ENCODE assay signal across 8 cellular contexts in genomic region chr3:8324727-8325126, GRCh38.
DNase-seq lines count a peak whose midpoint lies in the region; ATAC-seq and TF ChIP-seq lines count a peak whose summit lies in the region.

No MANE protein-coding gene starts in this region.

- no peak overlapping the region for H2AFZ ChIP-seq in trophoblast cell (ENCODE audit: insufficient read depth, low read length, poor library complexity)

- no CpG with 5 or more reads among the region's 3 CpGs for WGBS in trophoblast cell (ENCODE audit: extremely low coverage, insufficient coverage, insufficient read length)

- no peak overlapping the region for H2BK5ac ChIP-seq in trophoblast cell (ENCODE audit: low read depth, low read length, poor library complexity)

- ATAC-seq in GM21390 (IDR thresholded peaks at IDR 0.05; ENCODE audit: unreplicated experiment) (peak; percentile 79), HG02763 (IDR thresholded peaks at IDR 0.05; ENCODE audit: unreplicated experiment) (no peak)

- no peak overlapping the region for H3K4me2 ChIP-seq in trophoblast cell (ENCODE audit: low read length)

- no peak overlapping the region for H3K23ac ChIP-seq in trophoblast cell (ENCODE audit: low read length)

- no peak overlapping the region for H4K12ac ChIP-seq in trophoblast cell (ENCODE audit: low read depth, low read length)

- no peak overlapping the region for H2BK120ac ChIP-seq in trophoblast cell (ENCODE audit: insufficient read depth, low read length, poor library complexity)

- no peak overlapping the region for H3K4ac ChIP-seq in trophoblast cell (ENCODE audit: low read depth, low read length)

- H3K79me2 ChIP-seq in trophoblast cell (ENCODE audit: control insufficient read depth, insufficient read depth, low read length, poor library complexity), result no peaks in the 10 kb centered on the region

- H4K91ac ChIP-seq in trophoblast cell (ENCODE audit: low read depth, low read length), result no peak overlapping the region

- H3K9me3 ChIP-seq in MG63, result no peaks in the 10 kb centered on the region
- H3K9me3 ChIP-seq in trophoblast cell (ENCODE audit: insufficient read depth, low read depth, low read length), result no peaks in the 10 kb centered on the region

- H3K79me1 ChIP-seq in trophoblast cell (ENCODE audit: low read length), result no peaks in the 10 kb centered on the region

- TF ChIP-seq CTCF in fibroblast of mammary gland (conservative IDR thresholded peaks at IDR 0.05; ENCODE audit: control insufficient read depth, insufficient read depth, low read depth, low read length), result peak; percentile 69

- no peaks in the 10 kb centered on the region for H3K4me1 ChIP-seq in trophoblast cell (ENCODE audit: control insufficient read depth in 1 of 2, insufficient read depth in 2 of 2, low read length in 2 of 2)

- no peak overlapping the region for H2AK5ac ChIP-seq in trophoblast cell (ENCODE audit: low read length)

- H3K36me3 ChIP-seq in MG63 (no peaks in the 10 kb centered on the region), trophoblast cell (ENCODE audit: control insufficient read depth in 1 of 2, insufficient read depth in 2 of 2, low read length in 2 of 2) (no peaks in the 10 kb centered on the region)

- no peak overlapping the region for H3K27ac ChIP-seq in trophoblast cell (ENCODE audit: low read depth, low read length)

- H3K18ac ChIP-seq in trophoblast cell (ENCODE audit: low read length), result no peak overlapping the region

- no peak overlapping the region for H2BK12ac ChIP-seq in trophoblast cell (ENCODE audit: low read length)

- H3K4me3 ChIP-seq in MG63 (no peak overlapping the region), fibroblast of mammary gland (ENCODE audit: control insufficient read depth, low read depth, low read length) (no peak overlapping the region), trophoblast cell (ENCODE audit: low read depth, low read length) (no peak overlapping the region)

- no peak overlapping the region for H3K14ac ChIP-seq in trophoblast cell (ENCODE audit: low read length)

- H3K27me3 ChIP-seq in MG63 (no peaks in the 10 kb centered on the region), trophoblast cell (ENCODE audit: insufficient read depth, low read length) (no peaks in the 10 kb centered on the region)

- DNase-seq in D341Med (ENCODE audit: low spot score) (peak; percentile 72), MG63 (peak; percentile 20), fibroblast of mammary gland (ENCODE audit: low read depth) (peak; percentile 50), trophoblast cell (peak; percentile 28 to 53), occipital lobe (lab: John Stamatoyannopoulos, UW) (no peak)
- DNase-seq in activated CD8-positive, alpha-beta memory T cell treated with anti-CD3 and anti-CD28 coated beads for 48 hours (ENCODE audit: low read depth in 2 of 3, low spot score in 2 of 3), result peak in 2 of 3 experiments; percentile 3 to 4

- no peak overlapping the region for H4K8ac ChIP-seq in trophoblast cell (ENCODE audit: low read depth, low read length)

- no peak overlapping the region for H3K9ac ChIP-seq in trophoblast cell (ENCODE audit: low read length)
